22 cellular contexts compared by ENCODE assay signal in genomic region chr1:228210684-228211083, GRCh38. TPM values are rescaled to one million over a fixed set of nuclear protein-coding genes. Genes with fewer than 3 reads are reported as not detected.
DNase-seq lines count a peak whose midpoint lies in the region; ATAC-seq and TF ChIP-seq lines count a peak whose summit lies in the region.
"Had no signal": no experiment of that assay in that cellular context is flagged by ENCODE, and none has a peak within 500 bp of the region (broad histone marks: within the 10 kb centered on the region; RNA-seq: fewer than 3 reads in every experiment).

No MANE protein-coding gene starts in this region.

- H3K36me3 Mint-ChIP-seq in activated CD8-positive, alpha-beta memory T cell treated with anti-CD3 and anti-CD28 coated beads, Interleukin-2, amount 10 ng/mL, durations not matched to agents 7 days and 5 days, result no peaks in the 10 kb centered on the region
- H3K36me3 Mint-ChIP-seq in CD4-positive, alpha-beta T cell (ENCODE audit: low read depth), result peaks cover 4% of the 10 kb centered on the region
- no peaks in the 10 kb centered on the region for H3K36me3 Mint-ChIP-seq in activated T-helper 2 cell treated with anti-CD3 and anti-CD28 coated beads, Interferon-gamma antibody, Interleukin-2, Interleukin-4, amounts not matched to agents 10 μg/mL and 5 μg/mL and 100 μg/mL, durations not matched to agents 14 hours and 24 hours and 36 hours (ENCODE audit: low read depth)
- no peaks in the 10 kb centered on the region for H3K36me3 Mint-ChIP-seq in neural crest cell (ENCODE audit: low read depth)
- H3K36me3 Mint-ChIP-seq in activated T-cell treated with anti-CD3 and anti-CD28 coated beads, Interleukin-2, amount 50 U/mL, for 24 hours (ENCODE audit: low read depth), result peaks cover 2% of the 10 kb centered on the region

- ATAC-seq in activated CD8-positive, alpha-beta memory T cell treated with anti-CD3 and anti-CD28 coated beads, Interleukin-2, amount 10 ng/mL, durations not matched to agents 7 days and 5 days, result no peak
- ATAC-seq in CD4-positive, alpha-beta T cell (ENCODE audit: poor library complexity), result no peak
- ATAC-seq: gastroesophageal sphincter had no signal

- CTCF ChIA-PET in activated CD8-positive, alpha-beta memory T cell treated with anti-CD3 and anti-CD28 coated beads, Interleukin-2, amount 10 ng/mL, durations not matched to agents 7 days and 5 days (lab: Charles Lee), result interaction anchor here (1.1 to 1.5 kb wide), 3 partner anchors 40 to 245 kb away, joined by 3 to 4 read pairs (median 4); no protein-coding TSS in a partner anchor
- CTCF ChIA-PET in CD4-positive, alpha-beta T cell (lab: Charles Lee), result interaction anchor here (0.7 to 1.4 kb wide), 2 partner anchors 45 to 80 kb away, joined by 3 to 5 read pairs; no protein-coding TSS in a partner anchor

- POLR2A ChIA-PET in CD4-positive, alpha-beta T cell (lab: Charles Lee), result no interaction called here

- H3K9me3 ChIP-seq in CD4-positive, alpha-beta T cell (ENCODE audit: control insufficient read depth, low read length), result no peaks in the 10 kb centered on the region
- H3K9me3 ChIP-seq: adrenal gland, gastroesophageal sphincter, prostate gland, SJSA1, upper lobe of left lung had no signal

- peak; percentile 53 for DNase-seq in activated CD8-positive, alpha-beta memory T cell treated with anti-CD3 and anti-CD28 coated beads for 24 hours
- no peak for DNase-seq in activated CD8-positive, alpha-beta memory T cell treated with anti-CD3 and anti-CD28 coated beads, Interleukin-2, amount 10 ng/mL, durations not matched to agents 7 days and 5 days
- DNase-seq in CD4-positive, alpha-beta T cell, result no peak
- DNase-seq in activated T-helper 2 cell treated with anti-CD3 and anti-CD28 coated beads, Interferon-gamma antibody, Interleukin-2, Interleukin-4, amounts not matched to agents 10 μg/mL and 5 μg/mL and 100 μg/mL, durations not matched to agents 14 hours and 24 hours and 36 hours (ENCODE audit: low spot score), result no peak
- DNase-seq in neural crest cell (ENCODE audit: low read depth, low spot score) (no peak), GF-D8 (lab: John Stamatoyannopoulos, UW) (no peak)
- DNase-seq in stimulated activated CD4-positive, alpha-beta T cell treated with anti-CD3 and anti-CD28 coated beads, Interleukin-4, amount 100 ng/mL, for 24 hours, result no peak
- DNase-seq in activated T-cell treated with anti-CD3 and anti-CD28 coated beads, Interleukin-2, amount 50 U/mL, for 24 hours, result no peak
- DNase-seq: activated CD4-positive, alpha-beta T cell treated with anti-CD3 and anti-CD28 coated beads for 48 hours; AML-193; brain microvascular endothelial cell; CD8-positive, alpha-beta memory T cell; Kasumi-1; NCI-H1694 treated with DMSO at 0.1 percent for 48 hours; NCI-H2171 treated with DMSO at 0.1 percent for 48 hours had no signal

- no peak overlapping the region for H3K27ac ChIP-seq in CD4-positive, alpha-beta T cell (ENCODE audit: low read depth, low read length)
- H3K27ac ChIP-seq: adrenal gland, brain microvascular endothelial cell, gastroesophageal sphincter, PC-9, prostate gland, SJSA1, skin epidermis, upper lobe of left lung had no signal

- peaks cover 2% of the 10 kb centered on the region for H3K4me1 Mint-ChIP-seq in activated CD8-positive, alpha-beta memory T cell treated with anti-CD3 and anti-CD28 coated beads, Interleukin-2, amount 10 ng/mL, durations not matched to agents 7 days and 5 days
- peaks cover 7% of the 10 kb centered on the region for H3K4me1 Mint-ChIP-seq in CD4-positive, alpha-beta T cell (ENCODE audit: low read depth)
- peaks cover 4% of the 10 kb centered on the region for H3K4me1 Mint-ChIP-seq in activated T-helper 2 cell treated with anti-CD3 and anti-CD28 coated beads, Interferon-gamma antibody, Interleukin-2, Interleukin-4, amounts not matched to agents 10 μg/mL and 5 μg/mL and 100 μg/mL, durations not matched to agents 14 hours and 24 hours and 36 hours (ENCODE audit: low read depth)
- peaks cover 8% of the 10 kb centered on the region for H3K4me1 Mint-ChIP-seq in neural crest cell
- peaks cover 2% of the 10 kb centered on the region for H3K4me1 Mint-ChIP-seq in activated T-cell treated with anti-CD3 and anti-CD28 coated beads, Interleukin-2, amount 50 U/mL, for 24 hours (ENCODE audit: low read depth)

- H3K27me3 Mint-ChIP-seq in activated CD8-positive, alpha-beta memory T cell treated with anti-CD3 and anti-CD28 coated beads, Interleukin-2, amount 10 ng/mL, durations not matched to agents 7 days and 5 days, result no peaks in the 10 kb centered on the region
- peaks cover 3% of the 10 kb centered on the region for H3K27me3 Mint-ChIP-seq in CD4-positive, alpha-beta T cell
- peaks cover 1% of the 10 kb centered on the region for H3K27me3 Mint-ChIP-seq in activated T-helper 2 cell treated with anti-CD3 and anti-CD28 coated beads, Interferon-gamma antibody, Interleukin-2, Interleukin-4, amounts not matched to agents 10 μg/mL and 5 μg/mL and 100 μg/mL, durations not matched to agents 14 hours and 24 hours and 36 hours (ENCODE audit: low read depth)
- H3K27me3 Mint-ChIP-seq in neural crest cell (ENCODE audit: low read depth), result no peaks in the 10 kb centered on the region
- H3K27me3 Mint-ChIP-seq in activated T-cell treated with anti-CD3 and anti-CD28 coated beads, Interleukin-2, amount 50 U/mL, for 24 hours, result peaks cover 5% of the 10 kb centered on the region

- TF ChIP-seq CTCF in CD4-positive, alpha-beta T cell (IDR thresholded peaks at IDR 0.05), result no peak
- TF ChIP-seq CTCF in neural crest cell (conservative IDR thresholded peaks at IDR 0.05), result no peak

- no peaks in the 10 kb centered on the region for H3K9me3 Mint-ChIP-seq in activated CD8-positive, alpha-beta memory T cell treated with anti-CD3 and anti-CD28 coated beads, Interleukin-2, amount 10 ng/mL, durations not matched to agents 7 days and 5 days (ENCODE audit: low read depth)
- no peaks in the 10 kb centered on the region for H3K9me3 Mint-ChIP-seq in CD4-positive, alpha-beta T cell
- no peaks in the 10 kb centered on the region for H3K9me3 Mint-ChIP-seq in activated T-helper 2 cell treated with anti-CD3 and anti-CD28 coated beads, Interferon-gamma antibody, Interleukin-2, Interleukin-4, amounts not matched to agents 10 μg/mL and 5 μg/mL and 100 μg/mL, durations not matched to agents 14 hours and 24 hours and 36 hours
- no peaks in the 10 kb centered on the region for H3K9me3 Mint-ChIP-seq in neural crest cell
- H3K9me3 Mint-ChIP-seq in activated T-cell treated with anti-CD3 and anti-CD28 coated beads, Interleukin-2, amount 50 U/mL, for 24 hours, result no peaks in the 10 kb centered on the region
- H3K9me3 Mint-ChIP-seq: CD8-positive, alpha-beta memory T cell had no signal

- no peak overlapping the region for H3K27ac Mint-ChIP-seq in activated CD8-positive, alpha-beta memory T cell treated with anti-CD3 and anti-CD28 coated beads, Interleukin-2, amount 10 ng/mL, durations not matched to agents 7 days and 5 days
- H3K27ac Mint-ChIP-seq in CD4-positive, alpha-beta T cell, result no peak overlapping the region
- no peak overlapping the region for H3K27ac Mint-ChIP-seq in activated T-helper 2 cell treated with anti-CD3 and anti-CD28 coated beads, Interferon-gamma antibody, Interleukin-2, Interleukin-4, amounts not matched to agents 10 μg/mL and 5 μg/mL and 100 μg/mL, durations not matched to agents 14 hours and 24 hours and 36 hours
- no peak overlapping the region for H3K27ac Mint-ChIP-seq in neural crest cell (ENCODE audit: unreplicated experiment)
- H3K27ac Mint-ChIP-seq in activated T-cell treated with anti-CD3 and anti-CD28 coated beads, Interleukin-2, amount 50 U/mL, for 24 hours, result no peak overlapping the region

- no peaks in the 10 kb centered on the region for H3K27me3 ChIP-seq in CD4-positive, alpha-beta T cell (ENCODE audit: control insufficient read depth, insufficient read depth, low read length)
- H3K27me3 ChIP-seq: brain microvascular endothelial cell, SJSA1, upper lobe of left lung had no signal

- intact Hi-C loops in CD4-positive, alpha-beta T cell (cut with DNase I, micrococcal nuclease), result loop anchor here in 1 of 2 experiments (5.0 kb wide), 1 partner anchor 247 kb away; a partner anchor contains a TSS
- intact Hi-C loops in activated T-helper 2 cell treated with anti-CD3 and anti-CD28 coated beads, Interferon-gamma antibody, Interleukin-2, Interleukin-4, amounts not matched to agents 10 μg/mL and 5 μg/mL and 100 μg/mL, durations not matched to agents 14 hours and 24 hours and 36 hours (cut with micrococcal nuclease), result no loop called here

- H3K4me3 Mint-ChIP-seq in activated CD8-positive, alpha-beta memory T cell treated with anti-CD3 and anti-CD28 coated beads, Interleukin-2, amount 10 ng/mL, durations not matched to agents 7 days and 5 days, result no peak overlapping the region
- peak overlapping the region; percentile 70 for H3K4me3 Mint-ChIP-seq in CD4-positive, alpha-beta T cell
- H3K4me3 Mint-ChIP-seq in activated T-helper 2 cell treated with anti-CD3 and anti-CD28 coated beads, Interferon-gamma antibody, Interleukin-2, Interleukin-4, amounts not matched to agents 10 μg/mL and 5 μg/mL and 100 μg/mL, durations not matched to agents 14 hours and 24 hours and 36 hours (ENCODE audit: low read depth), result peak overlapping the region; percentile 51
- H3K4me3 Mint-ChIP-seq in neural crest cell, result peak overlapping the region; percentile 61
- no peak overlapping the region for H3K4me3 Mint-ChIP-seq in activated T-cell treated with anti-CD3 and anti-CD28 coated beads, Interleukin-2, amount 50 U/mL, for 24 hours

RNA-seq across cellular contexts. Expression of gene OBSCN, which starts 2.8 kb away (rescaled TPM):
- 10 to 100 TPM in 1 of 2 experiments, 1 to 10 TPM in 1; 5.7 to 10.4 TPM for total RNA-seq in activated CD8-positive, alpha-beta memory T cell treated with anti-CD3 and anti-CD28 coated beads, Interleukin-2, amount 10 ng/mL, durations not matched to agents 7 days and 5 days
- 10 to 100 TPM; 80.8 to 82.2 TPM for total RNA-seq in CD4-positive, alpha-beta T cell
- total RNA-seq in activated T-helper 2 cell treated with anti-CD3 and anti-CD28 coated beads, Interferon-gamma antibody, Interleukin-2, Interleukin-4, amounts not matched to agents 10 μg/mL and 5 μg/mL and 100 μg/mL, durations not matched to agents 14 hours and 24 hours and 36 hours, result 22.1 and 25.4 TPM in 2 replicates
- 40.1 and 46.5 TPM in 2 replicates for total RNA-seq in neural crest cell

RNA-seq across cellular contexts. Expression of gene IBA57, which starts 45.1 kb away (rescaled TPM):
- total RNA-seq in activated CD8-positive, alpha-beta memory T cell treated with anti-CD3 and anti-CD28 coated beads, Interleukin-2, amount 10 ng/mL, durations not matched to agents 7 days and 5 days, result 1 to 10 TPM; 6.8 to 8.5 TPM
- 10 to 100 TPM; 19.7 to 19.9 TPM for total RNA-seq in CD4-positive, alpha-beta T cell
- 7.6 and 7.9 TPM in 2 replicates for total RNA-seq in activated T-helper 2 cell treated with anti-CD3 and anti-CD28 coated beads, Interferon-gamma antibody, Interleukin-2, Interleukin-4, amounts not matched to agents 10 μg/mL and 5 μg/mL and 100 μg/mL, durations not matched to agents 14 hours and 24 hours and 36 hours
- 8.3 and 10.4 TPM in 2 replicates for total RNA-seq in neural crest cell

Comparison
In these comparisons a context has a peak if more than half of its experiments do, and no peak if none do; other contexts are left out.
1. H3K4me3 Mint-ChIP-seq: peak in CD4-positive, alpha-beta T cell (single experiment), activated T-helper 2 cell treated with anti-CD3 and anti-CD28 coated beads, Interferon-gamma antibody, Interleukin-2, Interleukin-4, amounts not matched to agents 10 μg/mL and 5 μg/mL and 100 μg/mL, durations not matched to agents 14 hours and 24 hours and 36 hours (single experiment) and neural crest cell (single experiment); none in activated CD8-positive, alpha-beta memory T cell treated with anti-CD3 and anti-CD28 coated beads, Interleukin-2, amount 10 ng/mL, durations not matched to agents 7 days and 5 days (single experiment) and activated T-cell treated with anti-CD3 and anti-CD28 coated beads, Interleukin-2, amount 50 U/mL, for 24 hours (single experiment).